ENCODE assay signal across 1 cellular context in the genomic region with DNA sequence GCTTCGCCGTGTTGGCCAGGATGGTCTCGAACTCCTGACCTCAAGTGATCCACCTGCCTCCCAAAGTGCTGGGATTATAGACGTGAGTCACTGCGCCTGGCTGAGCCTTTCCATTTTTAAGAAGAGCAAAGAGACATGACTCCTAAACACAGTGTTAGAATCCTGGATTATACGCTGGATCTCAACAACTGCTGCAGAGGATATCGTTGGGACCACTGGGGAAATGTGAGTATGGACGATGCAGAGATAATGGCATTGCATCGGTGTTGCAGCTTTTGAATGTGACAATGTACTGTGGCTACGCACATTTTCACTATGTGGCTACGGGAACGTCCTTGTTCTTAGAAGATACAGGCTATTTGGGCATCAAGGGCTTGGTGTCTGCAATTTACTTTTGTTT.
TF ChIP-seq lines count a peak whose summit lies in the region.

No MANE protein-coding gene starts in this region.

TF ChIP-seq in K562, 482 proteins besides CTCF, POLR2A, EP300 and RAD21 (continued from another document):
- no peak for TF ChIP-seq E2F4 (CRISPR knock-in tag; IDR thresholded peaks at IDR 0.05; ENCODE audit: low read depth)
